ENCODE assay signal across 20 cellular contexts in the genomic region with DNA sequence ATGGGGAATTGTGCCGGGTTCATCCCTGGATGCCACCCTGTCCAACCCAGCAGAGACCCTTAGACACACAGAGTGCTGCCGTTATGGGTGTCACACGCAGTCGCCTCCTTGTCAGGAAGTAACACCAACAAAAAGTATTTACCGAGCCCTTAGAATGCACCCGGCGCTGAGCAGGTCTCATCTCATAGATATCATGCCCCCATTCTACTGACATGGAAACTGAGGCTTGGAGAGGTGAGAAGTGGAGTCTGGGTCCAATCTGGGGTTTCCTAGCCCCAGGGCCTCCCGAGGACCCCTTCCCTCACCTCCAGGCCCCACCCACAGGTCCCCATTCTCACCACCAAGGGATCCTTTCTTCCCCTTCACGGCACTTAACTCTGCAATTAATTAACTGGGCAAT. TPM values are rescaled to one million over a fixed set of nuclear protein-coding genes. Genes with fewer than 3 reads are reported as not detected.
"Had no signal": no experiment of that assay in that cellular context is flagged by ENCODE, and none has a peak within 500 bp of the region (broad histone marks: within the 10 kb centered on the region; RNA-seq: fewer than 3 reads in every experiment).

No MANE protein-coding gene starts in this region.

- H3K4me3 Mint-ChIP-seq: activated CD4-positive, alpha-beta T cell treated with anti-CD3 and anti-CD28 coated beads, Interleukin-2, amount 10 ng/mL, durations not matched to agents 24 days and 14 days; activated CD8-positive, alpha-beta T cell treated with anti-CD3 and anti-CD28 coated beads, Interleukin-2, amount 10 ng/mL, durations not matched to agents 7 days and 5 days; activated naive CD4-positive, alpha-beta T cell treated with anti-CD3 and anti-CD28 coated beads, Interleukin-2, amount 50 U/mL, for 24 hours; T-helper 2 cell treated with Interferon-gamma antibody and Interleukin-4, amounts not matched to agents 5 μg/mL and 100 μg/mL, for 36 hours had no signal

- H3K9me3 ChIP-seq: adrenal gland, colonic mucosa, left ventricle myocardium inferior, mucosa of descending colon, right atrium auricular region, transverse colon had no signal

- H3K9me3 Mint-ChIP-seq: activated CD4-positive, alpha-beta T cell treated with anti-CD3 and anti-CD28 coated beads, Interleukin-2, amount 10 ng/mL, durations not matched to agents 24 days and 14 days; activated naive CD4-positive, alpha-beta T cell treated with anti-CD3 and anti-CD28 coated beads, Interleukin-2, amount 50 U/mL, for 24 hours; naive thymus-derived CD4-positive, alpha-beta T cell; T-helper 2 cell treated with Interferon-gamma antibody and Interleukin-4, amounts not matched to agents 5 μg/mL and 100 μg/mL, for 36 hours had no signal

- H3K27ac ChIP-seq: adrenal gland, colonic mucosa, left ventricle myocardium inferior, right atrium auricular region, transverse colon had no signal

- DNase-seq: activated CD4-positive, alpha-beta T cell treated with anti-CD3 and anti-CD28 coated beads, Interleukin-2, amount 10 ng/mL, durations not matched to agents 24 days and 14 days; activated CD4-positive, CD25-positive, alpha-beta regulatory T cell; activated CD8-positive, alpha-beta memory T cell treated with anti-CD3 and anti-CD28 coated beads, Interleukin-2, amount 50 U/mL, for 4 hours; activated CD8-positive, alpha-beta T cell treated with anti-CD3 and anti-CD28 coated beads, Interleukin-2, amount 10 ng/mL, durations not matched to agents 7 days and 5 days; activated effector memory CD4-positive, alpha-beta T cell treated with anti-CD3 and anti-CD28 coated beads, Interleukin-2, amount 50 U/mL, for 16 hours; activated T-cell treated with anti-CD3 and anti-CD28 coated beads, Interleukin-2, amount 50 U/mL, for 48 hours; colonic mucosa; naive thymus-derived CD4-positive, alpha-beta T cell; small intestine; stimulated activated CD4-positive, alpha-beta T cell treated with anti-CD3 and anti-CD28 coated beads, Interleukin-4, amount 100 ng/mL, for 24 hours; stimulated activated naive CD4-positive, alpha-beta T cell; transverse colon had no signal

- H3K4me1 Mint-ChIP-seq: activated CD4-positive, alpha-beta T cell treated with anti-CD3 and anti-CD28 coated beads, Interleukin-2, amount 10 ng/mL, durations not matched to agents 24 days and 14 days; activated naive CD4-positive, alpha-beta T cell treated with anti-CD3 and anti-CD28 coated beads, Interleukin-2, amount 50 U/mL, for 24 hours; naive thymus-derived CD4-positive, alpha-beta T cell had no signal

- ATAC-seq: activated CD8-positive, alpha-beta T cell treated with anti-CD3 and anti-CD28 coated beads, Interleukin-2, amount 10 ng/mL, durations not matched to agents 7 days and 5 days; esophagus mucosa; naive thymus-derived CD4-positive, alpha-beta T cell had no signal

- H3K4me1 ChIP-seq: adrenal gland had no signal

- H3K36me3 Mint-ChIP-seq: activated naive CD4-positive, alpha-beta T cell treated with anti-CD3 and anti-CD28 coated beads, Interleukin-2, amount 50 U/mL, for 24 hours; naive thymus-derived CD4-positive, alpha-beta T cell had no signal

- H3K36me3 ChIP-seq: adrenal gland, colonic mucosa, left ventricle myocardium inferior, right atrium auricular region, transverse colon had no signal

- H3K27me3 ChIP-seq: adrenal gland, colonic mucosa, right atrium auricular region had no signal

- H3K4me3 ChIP-seq: colonic mucosa, mucosa of descending colon had no signal

- H3K27ac Mint-ChIP-seq: activated CD4-positive, alpha-beta T cell treated with anti-CD3 and anti-CD28 coated beads, Interleukin-2, amount 10 ng/mL, durations not matched to agents 24 days and 14 days; activated CD8-positive, alpha-beta T cell treated with anti-CD3 and anti-CD28 coated beads, Interleukin-2, amount 10 ng/mL, durations not matched to agents 7 days and 5 days; activated naive CD4-positive, alpha-beta T cell treated with anti-CD3 and anti-CD28 coated beads, Interleukin-2, amount 50 U/mL, for 24 hours; naive thymus-derived CD4-positive, alpha-beta T cell; T-helper 2 cell treated with Interferon-gamma antibody and Interleukin-4, amounts not matched to agents 5 μg/mL and 100 μg/mL, for 36 hours had no signal

RNA-seq across cellular contexts. Expression of a gene that starts 36.8 kb away (rescaled TPM):
- total RNA-seq: activated CD4-positive, alpha-beta T cell treated with anti-CD3 and anti-CD28 coated beads, Interleukin-2, amount 10 ng/mL, durations not matched to agents 24 days and 14 days; activated CD8-positive, alpha-beta T cell treated with anti-CD3 and anti-CD28 coated beads, Interleukin-2, amount 10 ng/mL, durations not matched to agents 7 days and 5 days; adrenal gland; colonic mucosa; esophagus mucosa; left ventricle myocardium inferior; mucosa of descending colon; naive thymus-derived CD4-positive, alpha-beta T cell; right atrium auricular region; transverse colon had no signal
- polyA plus RNA-seq: adrenal gland; keratinocyte; naive thymus-derived CD4-positive, alpha-beta T cell; small intestine had no signal
